ENCODE assay signal across 1 cellular context in genomic region chr4:185128272-185129119, GRCh38.
TF ChIP-seq lines count a peak whose summit lies in the region.

No MANE protein-coding gene starts in this region.

TF ChIP-seq in WTC11, 78 proteins besides CTCF, POLR2A, EP300 and RAD21 (continued from another document):
- TF ChIP-seq, protein P1, sequence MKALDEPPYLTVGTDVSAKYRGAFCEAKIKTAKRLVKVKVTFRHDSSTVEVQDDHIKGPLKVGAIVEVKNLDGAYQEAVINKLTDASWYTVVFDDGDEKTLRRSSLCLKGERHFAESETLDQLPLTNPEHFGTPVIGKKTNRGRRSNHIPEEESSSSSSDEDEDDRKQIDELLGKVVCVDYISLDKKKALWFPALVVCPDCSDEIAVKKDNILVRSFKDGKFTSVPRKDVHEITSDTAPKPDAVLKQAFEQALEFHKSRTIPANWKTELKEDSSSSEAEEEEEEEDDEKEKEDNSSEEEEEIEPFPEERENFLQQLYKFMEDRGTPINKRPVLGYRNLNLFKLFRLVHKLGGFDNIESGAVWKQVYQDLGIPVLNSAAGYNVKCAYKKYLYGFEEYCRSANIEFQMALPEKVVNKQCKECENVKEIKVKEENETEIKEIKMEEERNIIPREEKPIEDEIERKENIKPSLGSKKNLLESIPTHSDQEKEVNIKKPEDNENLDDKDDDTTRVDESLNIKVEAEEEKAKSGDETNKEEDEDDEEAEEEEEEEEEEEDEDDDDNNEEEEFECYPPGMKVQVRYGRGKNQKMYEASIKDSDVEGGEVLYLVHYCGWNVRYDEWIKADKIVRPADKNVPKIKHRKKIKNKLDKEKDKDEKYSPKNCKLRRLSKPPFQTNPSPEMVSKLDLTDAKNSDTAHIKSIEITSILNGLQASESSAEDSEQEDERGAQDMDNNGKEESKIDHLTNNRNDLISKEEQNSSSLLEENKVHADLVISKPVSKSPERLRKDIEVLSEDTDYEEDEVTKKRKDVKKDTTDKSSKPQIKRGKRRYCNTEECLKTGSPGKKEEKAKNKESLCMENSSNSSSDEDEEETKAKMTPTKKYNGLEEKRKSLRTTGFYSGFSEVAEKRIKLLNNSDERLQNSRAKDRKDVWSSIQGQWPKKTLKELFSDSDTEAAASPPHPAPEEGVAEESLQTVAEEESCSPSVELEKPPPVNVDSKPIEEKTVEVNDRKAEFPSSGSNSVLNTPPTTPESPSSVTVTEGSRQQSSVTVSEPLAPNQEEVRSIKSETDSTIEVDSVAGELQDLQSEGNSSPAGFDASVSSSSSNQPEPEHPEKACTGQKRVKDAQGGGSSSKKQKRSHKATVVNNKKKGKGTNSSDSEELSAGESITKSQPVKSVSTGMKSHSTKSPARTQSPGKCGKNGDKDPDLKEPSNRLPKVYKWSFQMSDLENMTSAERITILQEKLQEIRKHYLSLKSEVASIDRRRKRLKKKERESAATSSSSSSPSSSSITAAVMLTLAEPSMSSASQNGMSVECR (CRISPR knock-in tag; IDR thresholded peaks at IDR 0.05; ENCODE audit: borderline replicate concordance), result no peak
- TF ChIP-seq FOXP1 (CRISPR knock-in tag; IDR thresholded peaks at IDR 0.05; ENCODE audit: borderline replicate concordance) (peak; percentile 79; the same call in 1 of the 2 replicates), MYBL2 (CRISPR knock-in tag; IDR thresholded peaks at IDR 0.05) (no peak; the same call in 1 of the 2 replicates), E2F1 (CRISPR knock-in tag; IDR thresholded peaks at IDR 0.05) (0 out of 2 replicates have a peak, but pooled peaks have one; percentile 20), ZNF121 (CRISPR knock-in tag; IDR thresholded peaks at IDR 0.05) (peak; percentile 95), ZNF512 (CRISPR knock-in tag; IDR thresholded peaks at IDR 0.05; ENCODE audit: borderline replicate concordance) (no peak), OVOL2 (CRISPR knock-in tag; IDR thresholded peaks at IDR 0.05; ENCODE audit: borderline replicate concordance) (no peak), CREB1 (CRISPR knock-in tag; IDR thresholded peaks at IDR 0.05) (0 out of 2 replicates have a peak, but pooled peaks have one; percentile 56), TP53 (CRISPR knock-in tag; IDR thresholded peaks at IDR 0.05) (no peak), HMGXB4 (CRISPR knock-in tag; IDR thresholded peaks at IDR 0.05) (peak; percentile 95), ZNF232 (CRISPR knock-in tag; IDR thresholded peaks at IDR 0.05) (0 out of 2 replicates have a peak, but pooled peaks have one; percentile 32), NFE2L1 (CRISPR knock-in tag; IDR thresholded peaks at IDR 0.05) (no peak), SMAD4 (CRISPR knock-in tag; IDR thresholded peaks at IDR 0.05) (no peak), GRHL2 (CRISPR knock-in tag; IDR thresholded peaks at IDR 0.05; ENCODE audit: insufficient replicate concordance, severe bottlenecking) (no peak), E2F5 (CRISPR knock-in tag; IDR thresholded peaks at IDR 0.05) (0 out of 2 replicates have a peak, but pooled peaks have one; percentile 43), NFYB (CRISPR knock-in tag; conservative IDR thresholded peaks at IDR 0.05; ENCODE audit: low read depth) (no peak), ZNF219 (CRISPR knock-in tag; IDR thresholded peaks at IDR 0.05; ENCODE audit: borderline replicate concordance) (no peak)
- TF ChIP-seq, protein P2, sequence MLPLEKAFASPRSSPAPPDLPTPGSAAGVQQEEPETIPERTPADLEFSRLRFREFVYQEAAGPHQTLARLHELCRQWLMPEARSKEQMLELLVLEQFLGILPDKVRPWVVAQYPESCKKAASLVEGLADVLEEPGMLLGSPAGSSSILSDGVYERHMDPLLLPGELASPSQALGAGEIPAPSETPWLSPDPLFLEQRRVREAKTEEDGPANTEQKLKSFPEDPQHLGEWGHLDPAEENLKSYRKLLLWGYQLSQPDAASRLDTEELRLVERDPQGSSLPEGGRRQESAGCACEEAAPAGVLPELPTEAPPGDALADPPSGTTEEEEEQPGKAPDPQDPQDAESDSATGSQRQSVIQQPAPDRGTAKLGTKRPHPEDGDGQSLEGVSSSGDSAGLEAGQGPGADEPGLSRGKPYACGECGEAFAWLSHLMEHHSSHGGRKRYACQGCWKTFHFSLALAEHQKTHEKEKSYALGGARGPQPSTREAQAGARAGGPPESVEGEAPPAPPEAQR (CRISPR knock-in tag; IDR thresholded peaks at IDR 0.05), result no peak
- TF ChIP-seq, protein P3, sequence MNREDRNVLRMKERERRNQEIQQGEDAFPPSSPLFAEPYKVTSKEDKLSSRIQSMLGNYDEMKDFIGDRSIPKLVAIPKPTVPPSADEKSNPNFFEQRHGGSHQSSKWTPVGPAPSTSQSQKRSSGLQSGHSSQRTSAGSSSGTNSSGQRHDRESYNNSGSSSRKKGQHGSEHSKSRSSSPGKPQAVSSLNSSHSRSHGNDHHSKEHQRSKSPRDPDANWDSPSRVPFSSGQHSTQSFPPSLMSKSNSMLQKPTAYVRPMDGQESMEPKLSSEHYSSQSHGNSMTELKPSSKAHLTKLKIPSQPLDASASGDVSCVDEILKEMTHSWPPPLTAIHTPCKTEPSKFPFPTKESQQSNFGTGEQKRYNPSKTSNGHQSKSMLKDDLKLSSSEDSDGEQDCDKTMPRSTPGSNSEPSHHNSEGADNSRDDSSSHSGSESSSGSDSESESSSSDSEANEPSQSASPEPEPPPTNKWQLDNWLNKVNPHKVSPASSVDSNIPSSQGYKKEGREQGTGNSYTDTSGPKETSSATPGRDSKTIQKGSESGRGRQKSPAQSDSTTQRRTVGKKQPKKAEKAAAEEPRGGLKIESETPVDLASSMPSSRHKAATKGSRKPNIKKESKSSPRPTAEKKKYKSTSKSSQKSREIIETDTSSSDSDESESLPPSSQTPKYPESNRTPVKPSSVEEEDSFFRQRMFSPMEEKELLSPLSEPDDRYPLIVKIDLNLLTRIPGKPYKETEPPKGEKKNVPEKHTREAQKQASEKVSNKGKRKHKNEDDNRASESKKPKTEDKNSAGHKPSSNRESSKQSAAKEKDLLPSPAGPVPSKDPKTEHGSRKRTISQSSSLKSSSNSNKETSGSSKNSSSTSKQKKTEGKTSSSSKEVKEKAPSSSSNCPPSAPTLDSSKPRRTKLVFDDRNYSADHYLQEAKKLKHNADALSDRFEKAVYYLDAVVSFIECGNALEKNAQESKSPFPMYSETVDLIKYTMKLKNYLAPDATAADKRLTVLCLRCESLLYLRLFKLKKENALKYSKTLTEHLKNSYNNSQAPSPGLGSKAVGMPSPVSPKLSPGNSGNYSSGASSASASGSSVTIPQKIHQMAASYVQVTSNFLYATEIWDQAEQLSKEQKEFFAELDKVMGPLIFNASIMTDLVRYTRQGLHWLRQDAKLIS (CRISPR knock-in tag; IDR thresholded peaks at IDR 0.05; ENCODE audit: borderline replicate concordance), result no peak
- TF ChIP-seq, protein P4, sequence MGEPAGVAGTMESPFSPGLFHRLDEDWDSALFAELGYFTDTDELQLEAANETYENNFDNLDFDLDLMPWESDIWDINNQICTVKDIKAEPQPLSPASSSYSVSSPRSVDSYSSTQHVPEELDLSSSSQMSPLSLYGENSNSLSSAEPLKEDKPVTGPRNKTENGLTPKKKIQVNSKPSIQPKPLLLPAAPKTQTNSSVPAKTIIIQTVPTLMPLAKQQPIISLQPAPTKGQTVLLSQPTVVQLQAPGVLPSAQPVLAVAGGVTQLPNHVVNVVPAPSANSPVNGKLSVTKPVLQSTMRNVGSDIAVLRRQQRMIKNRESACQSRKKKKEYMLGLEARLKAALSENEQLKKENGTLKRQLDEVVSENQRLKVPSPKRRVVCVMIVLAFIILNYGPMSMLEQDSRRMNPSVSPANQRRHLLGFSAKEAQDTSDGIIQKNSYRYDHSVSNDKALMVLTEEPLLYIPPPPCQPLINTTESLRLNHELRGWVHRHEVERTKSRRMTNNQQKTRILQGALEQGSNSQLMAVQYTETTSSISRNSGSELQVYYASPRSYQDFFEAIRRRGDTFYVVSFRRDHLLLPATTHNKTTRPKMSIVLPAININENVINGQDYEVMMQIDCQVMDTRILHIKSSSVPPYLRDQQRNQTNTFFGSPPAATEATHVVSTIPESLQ (CRISPR knock-in tag; IDR thresholded peaks at IDR 0.05), result no peak
- TF ChIP-seq, protein P5, sequence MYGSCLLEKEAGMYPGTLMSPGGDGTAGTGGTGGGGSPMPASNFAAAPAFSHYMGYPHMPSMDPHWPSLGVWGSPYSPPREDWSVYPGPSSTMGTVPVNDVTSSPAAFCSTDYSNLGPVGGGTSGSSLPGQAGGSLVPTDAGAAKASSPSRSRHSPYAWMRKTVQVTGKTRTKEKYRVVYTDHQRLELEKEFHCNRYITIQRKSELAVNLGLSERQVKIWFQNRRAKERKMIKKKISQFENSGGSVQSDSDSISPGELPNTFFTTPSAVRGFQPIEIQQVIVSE (CRISPR knock-in tag; IDR thresholded peaks at IDR 0.05; ENCODE audit: borderline replicate concordance), result no peak
- TF ChIP-seq, protein P6, sequence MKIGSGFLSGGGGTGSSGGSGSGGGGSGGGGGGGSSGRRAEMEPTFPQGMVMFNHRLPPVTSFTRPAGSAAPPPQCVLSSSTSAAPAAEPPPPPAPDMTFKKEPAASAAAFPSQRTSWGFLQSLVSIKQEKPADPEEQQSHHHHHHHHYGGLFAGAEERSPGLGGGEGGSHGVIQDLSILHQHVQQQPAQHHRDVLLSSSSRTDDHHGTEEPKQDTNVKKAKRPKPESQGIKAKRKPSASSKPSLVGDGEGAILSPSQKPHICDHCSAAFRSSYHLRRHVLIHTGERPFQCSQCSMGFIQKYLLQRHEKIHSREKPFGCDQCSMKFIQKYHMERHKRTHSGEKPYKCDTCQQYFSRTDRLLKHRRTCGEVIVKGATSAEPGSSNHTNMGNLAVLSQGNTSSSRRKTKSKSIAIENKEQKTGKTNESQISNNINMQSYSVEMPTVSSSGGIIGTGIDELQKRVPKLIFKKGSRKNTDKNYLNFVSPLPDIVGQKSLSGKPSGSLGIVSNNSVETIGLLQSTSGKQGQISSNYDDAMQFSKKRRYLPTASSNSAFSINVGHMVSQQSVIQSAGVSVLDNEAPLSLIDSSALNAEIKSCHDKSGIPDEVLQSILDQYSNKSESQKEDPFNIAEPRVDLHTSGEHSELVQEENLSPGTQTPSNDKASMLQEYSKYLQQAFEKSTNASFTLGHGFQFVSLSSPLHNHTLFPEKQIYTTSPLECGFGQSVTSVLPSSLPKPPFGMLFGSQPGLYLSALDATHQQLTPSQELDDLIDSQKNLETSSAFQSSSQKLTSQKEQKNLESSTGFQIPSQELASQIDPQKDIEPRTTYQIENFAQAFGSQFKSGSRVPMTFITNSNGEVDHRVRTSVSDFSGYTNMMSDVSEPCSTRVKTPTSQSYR (CRISPR knock-in tag; IDR thresholded peaks at IDR 0.05), result 0 out of 2 replicates have a peak, but pooled peaks have one; percentile 48
